32 cellular contexts compared by ENCODE assay signal in the genomic region with DNA sequence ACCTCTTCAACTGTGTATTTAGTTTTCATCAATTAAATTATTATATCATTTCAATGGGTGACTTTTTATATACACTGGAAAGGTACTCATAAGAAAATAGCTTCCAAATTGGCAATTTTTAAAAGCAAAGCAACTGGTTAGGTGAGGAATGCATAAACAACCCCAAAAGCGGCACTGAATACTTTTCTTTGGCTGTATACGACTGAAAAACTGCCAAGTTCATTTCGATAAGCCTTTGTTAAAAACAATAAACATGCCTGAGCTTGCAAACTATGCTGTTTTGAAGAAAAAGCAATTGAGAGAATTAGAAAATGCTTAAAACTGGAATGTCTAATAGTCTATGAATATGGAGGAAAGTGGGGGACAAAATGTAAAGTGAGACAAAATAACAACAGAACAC. TPM values are rescaled to one million over a fixed set of nuclear protein-coding genes. Genes with fewer than 3 reads are reported as not detected.
"Had no signal": no experiment of that assay in that cellular context is flagged by ENCODE, and none has a peak within 500 bp of the region (broad histone marks: within the 10 kb centered on the region; RNA-seq: fewer than 3 reads in every experiment).

No MANE protein-coding gene starts in this region.

- H3K27me3 ChIP-seq: brain microvascular endothelial cell had no signal

- H3K4me3 Mint-ChIP-seq: activated B cell treated with CpG ODN at 0.5 μM for 24 hours; activated CD4-positive, alpha-beta memory T cell treated with anti-CD3 and anti-CD28 coated beads for 36 hours; activated naive CD4-positive, alpha-beta T cell treated with anti-CD3 and anti-CD28 coated beads, Interleukin-2, amount 10 ng/mL, durations not matched to agents 7 days and 5 days; activated naive CD8-positive, alpha-beta T cell; activated naive CD8-positive, alpha-beta T cell treated with anti-CD3 and anti-CD28 coated beads, Interleukin-2, amount 50 U/mL, for 24 hours; activated T-cell treated with anti-CD3 and anti-CD28 coated beads, Interleukin-2, amount 50 U/mL, for 4 hours; activated T-helper 1 cell treated with anti-CD3 and anti-CD28 coated beads, Interleukin-12 subunit alpha, Interleukin-12 subunit beta, Interleukin-2, Interleukin-4 antibody, amounts not matched to agents 30 ng/mL and 10 ng/mL and 1 ng/mL, durations not matched to agents 14 hours and 24 hours and 36 hours; T-helper 1 cell treated with Interleukin-12 subunit alpha and Interleukin-12 subunit beta and Interleukin-4 antibody, amounts not matched to agents 30 μg/mL and 1 μg/mL, for 36 hours; T-helper 2 cell treated with Interferon-gamma antibody and Interleukin-4, amounts not matched to agents 5 μg/mL and 100 μg/mL, for 36 hours had no signal

- DNase-seq: activated B cell treated with CpG ODN at 0.5 μM for 24 hours; activated CD4-positive, alpha-beta memory T cell treated with anti-CD3 and anti-CD28 coated beads for 36 hours; activated CD4-positive, alpha-beta T cell treated with anti-CD3 and anti-CD28 coated beads for 4 hours; activated CD4-positive, alpha-beta T cell treated with anti-CD3 and anti-CD28 coated beads, Interleukin-2, amount 50 U/mL, for 1 hour; activated CD4-positive, CD25-positive, alpha-beta regulatory T cell treated with anti-CD3 and anti-CD28 coated beads, Interleukin-2, amount 50 U/mL, for 72 hours; activated CD8-positive, alpha-beta memory T cell treated with anti-CD3 and anti-CD28 coated beads, Interleukin-2, amount 50 U/mL, for 4 hours; activated naive CD4-positive, alpha-beta T cell treated with anti-CD3 and anti-CD28 coated beads, Interleukin-2, amount 10 ng/mL, durations not matched to agents 7 days and 5 days; activated naive CD8-positive, alpha-beta T cell treated with anti-CD3 and anti-CD28 coated beads, Interleukin-2, amount 50 U/mL, for 24 hours; activated T-cell treated with anti-CD3 and anti-CD28 coated beads for 4 hours; activated T-cell treated with anti-CD3 and anti-CD28 coated beads, Interleukin-2, amount 50 U/mL, for 4 hours; anterior cingulate cortex; brain microvascular endothelial cell; Kasumi-1; KG1; NCI-H1092 treated with DMSO at 0.1 percent for 48 hours; NCI-H1436; NCI-H1694; NCI-H2029; NCI-H510A; NCI-H526; NCI-H748 treated with DMSO at 0.1 percent for 48 hours; NK-92 treated with Interleukin-12 subunit alpha and Interleukin-12 subunit beta, amount 100 ng/mL, for 24 hours; PC-3; Peyer's patch; RPMI8226; SHP77 treated with DMSO at 0.1 percent for 48 hours; SK-N-SH had no signal

- H3K36me3 Mint-ChIP-seq: activated CD4-positive, alpha-beta memory T cell treated with anti-CD3 and anti-CD28 coated beads for 36 hours; activated naive CD4-positive, alpha-beta T cell treated with anti-CD3 and anti-CD28 coated beads, Interleukin-2, amount 10 ng/mL, durations not matched to agents 7 days and 5 days; activated naive CD8-positive, alpha-beta T cell had no signal

- H3K4me2 ChIP-seq: SK-N-SH had no signal

- H3K9me3 Mint-ChIP-seq: activated B cell treated with CpG ODN at 0.5 μM for 24 hours; activated CD4-positive, alpha-beta memory T cell treated with anti-CD3 and anti-CD28 coated beads for 36 hours; activated naive CD4-positive, alpha-beta T cell treated with anti-CD3 and anti-CD28 coated beads, Interleukin-2, amount 10 ng/mL, durations not matched to agents 7 days and 5 days; activated naive CD8-positive, alpha-beta T cell treated with anti-CD3 and anti-CD28 coated beads, Interleukin-2, amount 50 U/mL, for 24 hours; activated T-cell treated with anti-CD3 and anti-CD28 coated beads, Interleukin-2, amount 50 U/mL, for 4 hours; activated T-helper 1 cell treated with anti-CD3 and anti-CD28 coated beads, Interleukin-12 subunit alpha, Interleukin-12 subunit beta, Interleukin-2, Interleukin-4 antibody, amounts not matched to agents 30 ng/mL and 10 ng/mL and 1 ng/mL, durations not matched to agents 14 hours and 24 hours and 36 hours; T-helper 1 cell treated with Interleukin-12 subunit alpha and Interleukin-12 subunit beta and Interleukin-4 antibody, amounts not matched to agents 30 μg/mL and 1 μg/mL, for 36 hours; T-helper 2 cell treated with Interferon-gamma antibody and Interleukin-4, amounts not matched to agents 5 μg/mL and 100 μg/mL, for 36 hours had no signal

- H3K36me3 ChIP-seq: brain microvascular endothelial cell, Peyer's patch, SJSA1 had no signal

- H3K27ac ChIP-seq: brain microvascular endothelial cell, Peyer's patch, SJSA1 had no signal

- H3K9ac ChIP-seq: SK-N-SH had no signal

- H3K4me3 ChIP-seq: Peyer's patch, SJSA1 had no signal

- H3K9me3 ChIP-seq: Peyer's patch, SJSA1, SK-N-SH had no signal

- H3K27ac Mint-ChIP-seq: activated B cell treated with CpG ODN at 0.5 μM for 24 hours; activated CD4-positive, alpha-beta memory T cell treated with anti-CD3 and anti-CD28 coated beads for 36 hours; activated naive CD4-positive, alpha-beta T cell treated with anti-CD3 and anti-CD28 coated beads, Interleukin-2, amount 10 ng/mL, durations not matched to agents 7 days and 5 days; activated naive CD8-positive, alpha-beta T cell; activated naive CD8-positive, alpha-beta T cell treated with anti-CD3 and anti-CD28 coated beads, Interleukin-2, amount 50 U/mL, for 24 hours; activated T-helper 1 cell treated with anti-CD3 and anti-CD28 coated beads, Interleukin-12 subunit alpha, Interleukin-12 subunit beta, Interleukin-2, Interleukin-4 antibody, amounts not matched to agents 30 ng/mL and 10 ng/mL and 1 ng/mL, durations not matched to agents 14 hours and 24 hours and 36 hours; T-helper 1 cell treated with Interleukin-12 subunit alpha and Interleukin-12 subunit beta and Interleukin-4 antibody, amounts not matched to agents 30 μg/mL and 1 μg/mL, for 36 hours; T-helper 2 cell treated with Interferon-gamma antibody and Interleukin-4, amounts not matched to agents 5 μg/mL and 100 μg/mL, for 36 hours had no signal

RNA-seq across cellular contexts. Expression of gene SLC16A12, which starts 2.9 kb away (rescaled TPM):
- total RNA-seq: activated B cell treated with CpG ODN at 0.5 μM for 24 hours; activated CD4-positive, alpha-beta memory T cell treated with anti-CD3 and anti-CD28 coated beads for 36 hours; activated T-cell treated with anti-CD3 and anti-CD28 coated beads, Interleukin-2, amount 50 U/mL, for 4 hours; activated T-helper 1 cell treated with anti-CD3 and anti-CD28 coated beads, Interleukin-12 subunit alpha, Interleukin-12 subunit beta, Interleukin-2, Interleukin-4 antibody, amounts not matched to agents 30 ng/mL and 10 ng/mL and 1 ng/mL, durations not matched to agents 14 hours and 24 hours and 36 hours; PC-3 had no signal
